Comparison of ENCODE assay signal across 1 cellular context in genomic region chr4:70687821-70688794, GRCh38.
TF ChIP-seq lines count a peak whose summit lies in the region.

Gene UTP3 (plus strand): TSS chr4:70688532. CDS start chr4:70688678, 146 bp downstream.

TF ChIP-seq in K562, 482 proteins besides CTCF, POLR2A, EP300 and RAD21 (continued from another document and continues in another):
- TF ChIP-seq HMGXB4 (CRISPR knock-in tag; IDR thresholded peaks at IDR 0.05) (peak; percentile 87), ZNF23 (CRISPR knock-in tag; IDR thresholded peaks at IDR 0.05) (no peak), NFATC3 (IDR thresholded peaks at IDR 0.05) (peak; percentile 88), ZZZ3 (IDR thresholded peaks at IDR 0.05) (no peak), CBX3 (IDR thresholded peaks at IDR 0.05; ENCODE audit: borderline replicate concordance in 1 of 2, low read length in 2 of 2) (peak in 1 of 2 experiments; percentile 98; a peak in 2 of 3 replicates), ZNF77 (CRISPR knock-in tag; IDR thresholded peaks at IDR 0.05) (no peak), RFX7 (CRISPR knock-in tag; IDR thresholded peaks at IDR 0.05) (no peak), CREB1 (IDR thresholded peaks at IDR 0.05) (peak; percentile 75), CREB1 (CRISPR knock-in tag; IDR thresholded peaks at IDR 0.05) (peak; percentile 72), CBX5 (IDR thresholded peaks at IDR 0.05; ENCODE audit: borderline replicate concordance, low read depth) (peak; percentile 91), EZH2 (IDR thresholded peaks at IDR 0.05; ENCODE audit: borderline replicate concordance, low read depth, low read length) (no peak), STAT6 (CRISPR knock-in tag; IDR thresholded peaks at IDR 0.05) (no peak; the same call in 1 of the 2 replicates), KAT8 (IDR thresholded peaks at IDR 0.05; ENCODE audit: low read depth) (no peak), ZSCAN29 (IDR thresholded peaks at IDR 0.05) (no peak), ZNF668 (CRISPR knock-in tag; IDR thresholded peaks at IDR 0.05) (no peak), MLLT1 (IDR thresholded peaks at IDR 0.05) (peak in 1 of 2 experiments; percentile 72; a peak in 1 of 4 replicates), BRCA1 (IDR thresholded peaks at IDR 0.05) (no peak), BRCA1 (CRISPR knock-in tag; IDR thresholded peaks at IDR 0.05) (no peak), NR3C1 (CRISPR knock-in tag; IDR thresholded peaks at IDR 0.05) (no peak), ASH1L (IDR thresholded peaks at IDR 0.05; ENCODE audit: borderline replicate concordance, low read depth, partially characterized antibody) (peak; percentile 55), SP2 (IDR thresholded peaks at IDR 0.05; ENCODE audit: extremely low read depth, low read depth, low read length, poor library complexity, severe bottlenecking) (no peak), ZNF511 (CRISPR knock-in tag; IDR thresholded peaks at IDR 0.05) (peak; percentile 82), RB1 (IDR thresholded peaks at IDR 0.05; ENCODE audit: low read depth) (peak; percentile 86), MBD1 (CRISPR knock-in tag; IDR thresholded peaks at IDR 0.05) (no peak), BHLHE40 (IDR thresholded peaks at IDR 0.05; ENCODE audit: low read length) (peak; percentile 60), ESRRB (CRISPR knock-in tag; IDR thresholded peaks at IDR 0.05; ENCODE audit: borderline replicate concordance) (no peak), ZNF79 (CRISPR knock-in tag; IDR thresholded peaks at IDR 0.05; ENCODE audit: low read depth) (no peak), TFAP4 (CRISPR knock-in tag; IDR thresholded peaks at IDR 0.05; ENCODE audit: borderline replicate concordance) (peak; percentile 76), YBX1 (IDR thresholded peaks at IDR 0.05) (no peak), STAT5A (IDR thresholded peaks at IDR 0.05; ENCODE audit: borderline replicate concordance, low read length) (peak; percentile 74; the same call in 1 of the 2 replicates), CGGBP1 (CRISPR knock-in tag; IDR thresholded peaks at IDR 0.05) (0 out of 2 replicates have a peak, but pooled peaks have one; percentile 4), HIVEP1 (CRISPR knock-in tag; IDR thresholded peaks at IDR 0.05) (no peak), CCAR2 (IDR thresholded peaks at IDR 0.05; ENCODE audit: low read depth, low read length) (no peak), ZNF212 (CRISPR knock-in tag; IDR thresholded peaks at IDR 0.05) (no peak), MTA2 (IDR thresholded peaks at IDR 0.05; ENCODE audit: low read depth) (no peak), ZNF584 (CRISPR knock-in tag; IDR thresholded peaks at IDR 0.05; ENCODE audit: low read depth) (peak; percentile 67; the same call in 1 of the 2 replicates), STAG1 (CRISPR knock-in tag; IDR thresholded peaks at IDR 0.05; ENCODE audit: borderline replicate concordance) (no peak), HOMEZ (CRISPR knock-in tag; IDR thresholded peaks at IDR 0.05) (no peak), USF1 (CRISPR knock-in tag; IDR thresholded peaks at IDR 0.05) (no peak), FOS (IDR thresholded peaks at IDR 0.05; ENCODE audit: extremely low read depth, insufficient read length) (no peak), ATF3 (IDR thresholded peaks at IDR 0.05) (peak; percentile 10; the same call in 1 of the 2 replicates), ATF3 (CRISPR knock-in tag; conservative IDR thresholded peaks at IDR 0.05) (peak; percentile 87), ZC3H4 (CRISPR knock-in tag; IDR thresholded peaks at IDR 0.05; ENCODE audit: borderline replicate concordance) (no peak), KHSRP (IDR thresholded peaks at IDR 0.05) (no peak), ZNF695 (CRISPR knock-in tag; IDR thresholded peaks at IDR 0.05) (no peak), RBBP5 (IDR thresholded peaks at IDR 0.05; ENCODE audit: borderline replicate concordance, insufficient read depth, low read length, poor library complexity, severe bottlenecking) (peak; percentile 82), NCOA4 (IDR thresholded peaks at IDR 0.05; ENCODE audit: partially characterized antibody) (no peak), ZBTB33 (CRISPR knock-in tag; IDR thresholded peaks at IDR 0.05) (peak; percentile 46; the same call in 1 of the 2 replicates), LCOR (CRISPR knock-in tag; IDR thresholded peaks at IDR 0.05) (peak; percentile 85), ZNF274 (IDR thresholded peaks at IDR 0.05; ENCODE audit: borderline replicate concordance, low read depth, low read length) (no peak), TCF7 (IDR thresholded peaks at IDR 0.05; ENCODE audit: borderline replicate concordance) (peak; percentile 21; the same call in 1 of the 2 replicates), ZNF347 (CRISPR knock-in tag; IDR thresholded peaks at IDR 0.05; ENCODE audit: low read depth) (no peak), ELK3 (CRISPR knock-in tag; IDR thresholded peaks at IDR 0.05) (no peak), HNRNPK (IDR thresholded peaks at IDR 0.05; ENCODE audit: low read depth, low read length, poor library complexity, severe bottlenecking) (no peak), MECOM (CRISPR knock-in tag; IDR thresholded peaks at IDR 0.05) (no peak), KLF6 (CRISPR knock-in tag; IDR thresholded peaks at IDR 0.05; ENCODE audit: borderline replicate concordance) (peak; percentile 45; the same call in 1 of the 2 replicates), NEUROD1 (IDR thresholded peaks at IDR 0.05; ENCODE audit: borderline replicate concordance, low read depth, low read length, partially characterized antibody) (peak; percentile 80)
